12 cellular contexts compared by ENCODE assay signal in genomic region chr22:46596819-46597218, GRCh38. TPM values are rescaled to one million over a fixed set of nuclear protein-coding genes. Genes with fewer than 3 reads are reported as not detected.
DNase-seq lines count a peak whose midpoint lies in the region; FAIRE-seq and TF ChIP-seq lines count a peak whose summit lies in the region.
"Had no signal": no experiment of that assay in that cellular context is flagged by ENCODE, and none has a peak within 500 bp of the region (broad histone marks: within the 10 kb centered on the region; RNA-seq: fewer than 3 reads in every experiment).

No MANE protein-coding gene starts in this region.

- no peak overlapping the region for H3K18ac ChIP-seq in neuronal stem cell (ENCODE audit: low read length)

- H3K4ac ChIP-seq in neuronal stem cell (ENCODE audit: low read length): no peak overlapping the region

- 21% methylated on average over 7 of the region's 7 CpGs for WGBS in mammary epithelial cell (ENCODE audit: low coverage, missing lambda C conversion rate)
- WGBS in neuronal stem cell (ENCODE audit: extremely low coverage in 2 of 2, insufficient read length in 2 of 2, insufficient replicate concordance in 1 of 2), 2 donors: no CpG with 5 or more reads among the region's 7 CpGs

- no peak overlapping the region for H3K4me3 Mint-ChIP-seq in nephron progenitor cell

- no peak for FAIRE-seq in D721Med (lab: Jason Lieb, UNC)
- FAIRE-seq: K562 had no signal

- no peak overlapping the region for H3K27ac Mint-ChIP-seq in nephron progenitor cell
- H3K27ac Mint-ChIP-seq: activated T-helper 2 cell treated with anti-CD3 and anti-CD28 coated beads, Interferon-gamma antibody, Interleukin-2, Interleukin-4, amounts not matched to agents 10 μg/mL and 5 μg/mL and 100 μg/mL, durations not matched to agents 14 hours and 24 hours and 36 hours had no signal

- H4K91ac ChIP-seq in neuronal stem cell (ENCODE audit: low read depth, low read length, poor library complexity): no peak overlapping the region

- H3K36me3 ChIP-seq in mammary epithelial cell (ENCODE audit: insufficient read depth, low read length) (no peaks in the 10 kb centered on the region), neuronal stem cell (replicated peaks in 1 of 2; ENCODE audit: control insufficient read depth in 2 of 2, insufficient read depth in 2 of 2, low read length in 2 of 2) (no peaks in the 10 kb centered on the region), MM.1S (replicated peaks; ENCODE audit: insufficient read depth, low read length) (no peaks in the 10 kb centered on the region)

- intact Hi-C loops in mammary epithelial cell (cut with micrococcal nuclease): no loop called here

- no peak overlapping the region for H2BK120ac ChIP-seq in neuronal stem cell (ENCODE audit: low read depth, low read length)

- peak overlapping the region; percentile 5 for H3K4me2 ChIP-seq in mammary epithelial cell (ENCODE audit: insufficient read depth, low read depth, low read length)
- no peak overlapping the region for H3K4me2 ChIP-seq in neuronal stem cell (ENCODE audit: insufficient read depth, low read length, poor library complexity, severe bottlenecking)
- no peak overlapping the region for H3K4me2 ChIP-seq in MM.1S (ENCODE audit: low read depth, low read length)

- dilution Hi-C loops in mammary epithelial cell (cut with HindIII; ENCODE audit: low sequenced_read_pairs): no loop called here

- H2BK5ac ChIP-seq in neuronal stem cell (ENCODE audit: low read length): no peak overlapping the region

- H2AFZ ChIP-seq in mammary epithelial cell (ENCODE audit: low read depth, low read length) (no peak overlapping the region), neuronal stem cell (ENCODE audit: low read length) (no peak overlapping the region), MM.1S (ENCODE audit: low read length) (no peak overlapping the region)

- H3K14ac ChIP-seq in neuronal stem cell (ENCODE audit: low read length): no peak overlapping the region

- H3K23ac ChIP-seq in neuronal stem cell (ENCODE audit: low read depth, low read length, poor library complexity): no peak overlapping the region

- BruUV-seq in mammary epithelial cell (replicated peaks; lab: Mats Ljungman, UMichigan): no TSS peak

- H4K20me1 ChIP-seq in mammary epithelial cell (ENCODE audit: insufficient read depth, low read length): no peaks in the 10 kb centered on the region
- no peaks in the 10 kb centered on the region for H4K20me1 ChIP-seq in MM.1S (ENCODE audit: insufficient read depth, low read length)

- H2AK5ac ChIP-seq in neuronal stem cell (ENCODE audit: low read depth, low read length): peak overlapping the region; percentile 70

- no peaks in the 10 kb centered on the region for H3K9me2 ChIP-seq in MM.1S (replicated peaks; ENCODE audit: insufficient read depth, low read length)

- H3K9me3 Mint-ChIP-seq in nephron progenitor cell: no peaks in the 10 kb centered on the region
- H3K9me3 Mint-ChIP-seq: activated T-helper 2 cell treated with anti-CD3 and anti-CD28 coated beads, Interferon-gamma antibody, Interleukin-2, Interleukin-4, amounts not matched to agents 10 μg/mL and 5 μg/mL and 100 μg/mL, durations not matched to agents 14 hours and 24 hours and 36 hours had no signal

- H3K79me1 ChIP-seq in neuronal stem cell (ENCODE audit: low read depth, low read length): peaks cover 4% of the 10 kb centered on the region

- TF ChIP-seq CTCF in D721Med (IDR thresholded peaks at IDR 0.05; ENCODE audit: insufficient read depth, missing control alignments): no peak
- TF ChIP-seq CTCF in mammary epithelial cell (conservative IDR thresholded peaks at IDR 0.05 in 1 of 2, IDR thresholded peaks at IDR 0.05 in 1 of 2; ENCODE audit: extremely low read depth in 1 of 2, insufficient read depth in 1 of 2, low read depth in 1 of 2, low read length in 2 of 2): peak; percentile 12 to 48
- TF ChIP-seq CTCF in MM.1S (IDR thresholded peaks at IDR 0.05; ENCODE audit: low read length): no peak
- no peak for TF ChIP-seq CTCF in nephron progenitor cell (IDR thresholded peaks at IDR 0.05)

- H3K9ac ChIP-seq in mammary epithelial cell (ENCODE audit: insufficient read depth, low read length) (no peak overlapping the region), neuronal stem cell (ENCODE audit: low read depth, low read length, poor library complexity) (no peak overlapping the region), MM.1S (ENCODE audit: low read length) (no peak overlapping the region)

- H3K27ac ChIP-seq in mammary epithelial cell (ENCODE audit: insufficient read depth, low read depth, low read length) (no peak overlapping the region), neuronal stem cell (replicated peaks; ENCODE audit: low read length) (no peak overlapping the region), MM.1S (ENCODE audit: low read length) (no peak overlapping the region)

- peak overlapping the region; percentile 23 for H4K8ac ChIP-seq in neuronal stem cell (ENCODE audit: low read depth, low read length)

- H3K4me1 ChIP-seq in mammary epithelial cell (ENCODE audit: insufficient read depth, low read length): peaks cover 17% of the 10 kb centered on the region
- no peaks in the 10 kb centered on the region for H3K4me1 ChIP-seq in neuronal stem cell (ENCODE audit: control insufficient read depth in 2 of 2, insufficient read depth in 1 of 2, low read depth in 1 of 2, low read length in 2 of 2)
- peaks cover 9% of the 10 kb centered on the region; the same call in 1 of the 2 replicates for H3K4me1 ChIP-seq in MM.1S (ENCODE audit: low read length)

- DNase-seq in D721Med (ENCODE audit: insufficient read length, low spot score) (peak; percentile 49), NCI-H1417 treated with DMSO at 0.1 percent for 48 hours (lab: John Stamatoyannopoulos, UW) (peak; percentile 47), mammary epithelial cell (peak; percentile 65), neuronal stem cell (ENCODE audit: low spot score) (no peak), MM.1S (no peak), epidermal melanocyte (ENCODE audit: insufficient read length, low spot score) (no peak), nephron progenitor cell (no peak)
- no peak for DNase-seq in stimulated activated CD8-positive, alpha-beta memory T cell treated with anti-CD3 and anti-CD28 coated beads, Interleukin-4, amount 100 ng/mL, for 48 hours
- DNase-seq: OCI-M1; stimulated activated naive CD8-positive, alpha-beta T cell treated with anti-CD3 and anti-CD28 coated beads, Interleukin-15, Interleukin-2, amounts not matched to agents 100 U/mL and 50 U/mL, for 24 hours had no signal

- no peak overlapping the region for H2BK15ac ChIP-seq in neuronal stem cell (ENCODE audit: low read length)

- H3K27me3 ChIP-seq in mammary epithelial cell (ENCODE audit: insufficient read depth, low read length) (no peaks in the 10 kb centered on the region), neuronal stem cell (ENCODE audit: control insufficient read depth in 3 of 3, insufficient read depth in 3 of 3, low read depth in 1 of 3, low read length in 3 of 3) (no peaks in the 10 kb centered on the region), MM.1S (replicated peaks; ENCODE audit: insufficient read depth, low read length) (no peaks in the 10 kb centered on the region)

- H3K4me1 Mint-ChIP-seq in nephron progenitor cell: peaks cover 19% of the 10 kb centered on the region

- H2BK12ac ChIP-seq in neuronal stem cell (ENCODE audit: low read length): no peak overlapping the region

- peaks cover 4% of the 10 kb centered on the region for H3K79me2 ChIP-seq in mammary epithelial cell (ENCODE audit: insufficient read depth, low read length)
- no peaks in the 10 kb centered on the region for H3K79me2 ChIP-seq in MM.1S (ENCODE audit: low read length)

- no peak overlapping the region for H3K4me3 ChIP-seq in mammary epithelial cell (replicated peaks in 1 of 3; ENCODE audit: insufficient read depth in 1 of 3, low read depth in 2 of 3, low read length in 3 of 3)
- H3K4me3 ChIP-seq in neuronal stem cell (ENCODE audit: low read length in 2 of 2): no peak overlapping the region
- no peak overlapping the region for H3K4me3 ChIP-seq in MM.1S (ENCODE audit: low read length)
- H3K4me3 ChIP-seq: K562 had no signal

- 0 out of 2 replicates have a peak, but pooled peaks cover 7% of the 10 kb centered on the region for H3F3A ChIP-seq in MM.1S (ENCODE audit: insufficient read depth, low read length)

- no peaks in the 10 kb centered on the region for H3K36me3 Mint-ChIP-seq in nephron progenitor cell (ENCODE audit: low read depth)

- H3K9me3 ChIP-seq in mammary epithelial cell (replicated peaks; ENCODE audit: insufficient read depth, low read length) (no peaks in the 10 kb centered on the region), neuronal stem cell (replicated peaks in 1 of 2; ENCODE audit: control insufficient read depth in 2 of 2, insufficient read depth in 1 of 2, low read depth in 1 of 2, low read length in 2 of 2) (no peaks in the 10 kb centered on the region), MM.1S (replicated peaks; ENCODE audit: insufficient read depth, low read length) (no peaks in the 10 kb centered on the region)

- CTCF ChIA-PET in mammary epithelial cell (lab: Charles Lee; ENCODE audit: low non-redundant PET): no interaction called here

- in situ Hi-C loops in mammary epithelial cell (cut with MboI; ENCODE audit: low sequenced_read_pairs in 2 of 2): no loop called here

- peaks cover 7% of the 10 kb centered on the region for H3K27me3 Mint-ChIP-seq in nephron progenitor cell (ENCODE audit: low read depth, poor library complexity)

RNA-seq across cellular contexts. Expression of gene GRAMD4, which starts 23.4 kb away (rescaled TPM):
- 10 to 100 TPM; 19.2 to 58.8 TPM for total RNA-seq in mammary epithelial cell
- polyA plus RNA-seq in mammary epithelial cell: 17.7 TPM
- 3.0 TPM for polyA minus RNA-seq in mammary epithelial cell
- 13.1 TPM for polyA plus RNA-seq in neuronal stem cell (2013, experiment 1 of 2)
- 11.3 TPM for polyA plus RNA-seq in neuronal stem cell (2013, experiment 2 of 2)

RNA-seq across cellular contexts. Expression of gene CELSR1, which starts 59.4 kb away (rescaled TPM):
- 10 to 100 TPM; 66.6 to 69.5 TPM for total RNA-seq in mammary epithelial cell
- 33.4 TPM for polyA plus RNA-seq in mammary epithelial cell
- polyA minus RNA-seq in mammary epithelial cell: 52.9 TPM
- 6.6 TPM for polyA plus RNA-seq in neuronal stem cell (2013, experiment 1 of 2)
- polyA plus RNA-seq in neuronal stem cell (2013, experiment 2 of 2): 7.3 TPM

Comparison
In these comparisons a context has a peak if more than half of its experiments do, and no peak if none do; other contexts are left out.
1. DNase-seq: peak in D721Med (single experiment), NCI-H1417 treated with DMSO at 0.1 percent for 48 hours (single experiment) and mammary epithelial cell (single experiment); none in neuronal stem cell (single experiment), MM.1S (single experiment), stimulated activated CD8-positive, alpha-beta memory T cell treated with anti-CD3 and anti-CD28 coated beads, Interleukin-4, amount 100 ng/mL, for 48 hours (single experiment), epidermal melanocyte (single experiment) and nephron progenitor cell (single experiment).
2. CTCF ChIP-seq: peak in mammary epithelial cell (2 of 2); none in D721Med (single experiment), MM.1S (single experiment) and nephron progenitor cell (single experiment).